8 cellular contexts compared by ENCODE assay signal in the genomic region with DNA sequence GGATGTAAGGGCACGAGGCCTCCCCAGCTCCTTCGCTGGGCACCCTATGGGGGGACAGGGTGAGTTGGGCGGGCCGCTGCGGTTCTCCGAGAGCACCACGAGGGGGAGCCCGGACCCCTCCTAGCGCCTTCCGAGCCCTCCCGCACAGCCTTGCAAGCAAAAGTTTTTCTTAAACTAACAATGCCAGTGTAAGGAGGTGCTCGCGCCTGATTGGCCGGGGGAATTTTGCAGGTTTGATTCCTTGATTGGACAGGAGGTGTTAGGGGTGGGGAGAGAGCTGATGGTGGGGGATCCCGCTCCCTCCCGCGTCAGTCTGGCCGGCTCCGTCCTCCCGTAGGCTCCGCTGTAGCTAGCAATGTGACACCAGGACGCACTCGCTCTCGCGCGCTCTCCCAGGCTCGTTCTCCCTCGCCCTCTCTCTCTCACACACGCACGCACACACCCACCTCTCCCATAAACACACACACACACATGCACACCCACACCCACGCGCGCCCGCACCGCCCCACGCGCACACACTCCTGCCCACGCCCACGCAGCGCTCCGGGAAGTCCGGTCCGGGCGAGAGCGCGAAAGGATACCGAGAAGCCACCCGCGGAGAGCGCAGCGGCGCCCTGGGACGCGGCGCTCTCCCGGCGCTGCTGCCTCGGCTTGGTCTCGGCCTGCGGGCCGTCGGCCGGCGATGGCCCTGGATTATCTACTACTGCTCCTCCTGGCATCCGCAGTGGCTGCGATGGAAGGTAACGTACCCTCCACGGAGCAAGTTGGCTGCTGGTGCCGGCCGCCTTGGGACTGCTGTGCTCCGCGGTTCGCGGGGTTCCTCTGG. TPM values are rescaled to one million over a fixed set of nuclear protein-coding genes. Genes with fewer than 3 reads are reported as not detected.
DNase-seq lines count a peak whose midpoint lies in the region; ATAC-seq and TF ChIP-seq lines count a peak whose summit lies in the region.

A gene (plus strand): TSS at position 311 of the 826 bp plus-strand sequence.

- H3K27ac ChIP-seq in esophagus squamous epithelium (peak within 1 kb of the TSS in 2 of 4 donors; percentile 52 to 53), muscle layer of duodenum (ENCODE audit: low read length) (no peak within 1 kb of the TSS)

- DNase-seq in DMS53 (lab: John Stamatoyannopoulos, UW) (peak; percentile 84), HT1080 (ENCODE audit: low read depth) (peak; percentile 99), NOMO-1 (lab: John Stamatoyannopoulos, UW; ENCODE audit: unreplicated experiment in 2 of 2) (peak; percentile 91 to 95), activated T-cell treated with anti-CD3 and anti-CD28 coated beads for 1 hour (ENCODE audit: low read depth) (peak; percentile 22), esophagus squamous epithelium (lab: John Stamatoyannopoulos, UW) (no peak)
- peak; percentile 73 for DNase-seq in stimulated activated naive CD8-positive, alpha-beta T cell treated with anti-CD3 and anti-CD28 coated beads, Interleukin-15, amount 100 ng/mL, for 72 hours

- peak within 1 kb of the TSS; percentile 81 to 85 for H3K4me3 Mint-ChIP-seq in stimulated activated naive CD8-positive, alpha-beta T cell treated with anti-CD3 and anti-CD28 coated beads, Interleukin-15, amount 100 ng/mL, for 72 hours

- H3K27me3 Mint-ChIP-seq in stimulated activated naive CD8-positive, alpha-beta T cell treated with anti-CD3 and anti-CD28 coated beads, Interleukin-15, amount 100 ng/mL, for 72 hours, result peaks cover 89% of the 10 kb centered on the region

- H3K36me3 ChIP-seq in esophagus squamous epithelium (no peaks in the 10 kb centered on the region), muscle layer of duodenum (ENCODE audit: control insufficient read depth in 1 of 2, insufficient read depth in 2 of 2, low read length in 2 of 2) (no peaks in the 10 kb centered on the region)

- peak; percentile 66 to 86 (median 80) for TF ChIP-seq CTCF in esophagus squamous epithelium (IDR thresholded peaks at IDR 0.05)

- intact Hi-C loops in esophagus squamous epithelium (cut with DNase I), result loop anchor here (10.0 kb wide), 1 partner anchor 710 kb away; no protein-coding TSS in a partner anchor

- H3K27me3 ChIP-seq in esophagus squamous epithelium (peaks cover 4 to 69% (median 12%) of the 10 kb centered on the region in 4 donors), muscle layer of duodenum (ENCODE audit: low read depth, low read length) (peaks cover 13% of the 10 kb centered on the region)

- H3K4me1 Mint-ChIP-seq in stimulated activated naive CD8-positive, alpha-beta T cell treated with anti-CD3 and anti-CD28 coated beads, Interleukin-15, amount 100 ng/mL, for 72 hours, result peaks cover 24% of the 10 kb centered on the region

- H3K27ac Mint-ChIP-seq in stimulated activated naive CD8-positive, alpha-beta T cell treated with anti-CD3 and anti-CD28 coated beads, Interleukin-15, amount 100 ng/mL, for 72 hours, result no peak within 1 kb of the TSS

- WGBS in esophagus squamous epithelium, 2 donors, result 0 to 2% methylated on average over 11 to 24 of the region's 74 CpGs

- H3K4me1 ChIP-seq in esophagus squamous epithelium (peaks cover 16 to 32% (median 16%) of the 10 kb centered on the region in 3 donors), muscle layer of duodenum (ENCODE audit: control insufficient read depth in 1 of 2, insufficient read depth in 2 of 2, low read length in 2 of 2) (peaks cover 0 to 24% of the 10 kb centered on the region in 2 donors)

- ATAC-seq in GM21423 (IDR thresholded peaks at IDR 0.05; ENCODE audit: unreplicated experiment), result peak; percentile 76
- ATAC-seq in stimulated activated naive CD8-positive, alpha-beta T cell treated with anti-CD3 and anti-CD28 coated beads, Interleukin-15, amount 100 ng/mL, for 72 hours, result peak; percentile 87

- H3K4me3 ChIP-seq in esophagus squamous epithelium, result peak within 1 kb of the TSS; percentile 30 to 66 (median 50)
- peak within 1 kb of the TSS; percentile 59 to 77 for H3K4me3 ChIP-seq in muscle layer of duodenum (ENCODE audit: low read depth in 1 of 2, low read length in 2 of 2)

- H3K9me3 Mint-ChIP-seq in stimulated activated naive CD8-positive, alpha-beta T cell treated with anti-CD3 and anti-CD28 coated beads, Interleukin-15, amount 100 ng/mL, for 72 hours, result no peaks in the 10 kb centered on the region

- H3K9me3 ChIP-seq in esophagus squamous epithelium (no peaks in the 10 kb centered on the region), muscle layer of duodenum (ENCODE audit: control insufficient read depth in 1 of 2, low read length in 2 of 2) (no peaks in the 10 kb centered on the region)

- TF ChIP-seq POLR2A in esophagus squamous epithelium (IDR thresholded peaks at IDR 0.05), result no peak

RNA-seq across cellular contexts. Expression of the gene that starts here (rescaled TPM):
- total RNA-seq in HT1080 (2014; rRNA removed; shearing (Covaris generic)), result 4.4 and 5.3 TPM in 2 replicates
- polyA plus RNA-seq in HT1080 (2015; cell fraction: cytosol; rRNA removed), result 1.9 and 2.7 TPM in 2 replicates
- 2.7 and 3.2 TPM in 2 replicates for polyA plus RNA-seq in HT1080 (2015; cell fraction: nucleus; rRNA removed)
- total RNA-seq in esophagus squamous epithelium, result 1 to 10 TPM in 1 of 4 donors, under 1 TPM in 3; 0.08 to 1.1 (median 0.72) TPM
